ENCODE assay signal across 8 cellular contexts in genomic region chr7:155069992-155070827, GRCh38. TPM values are rescaled to one million over a fixed set of nuclear protein-coding genes. Genes with fewer than 3 reads are reported as not detected.
DNase-seq lines count a peak whose midpoint lies in the region; ATAC-seq and TF ChIP-seq lines count a peak whose summit lies in the region.

Gene HTR5A, plus strand, starts transcription at chr7:155070324. Its CDS starts 576 bp downstream, at chr7:155070900.

- no peak within 1 kb of the TSS for H3K4me3 ChIP-seq in breast epithelium

- TF ChIP-seq CTCF in activated B cell treated with CpG ODN at 0.5 μM for 24 hours (IDR thresholded peaks at IDR 0.05), result no peak
- TF ChIP-seq CTCF in breast epithelium (IDR thresholded peaks at IDR 0.05), result no peak

- peak; percentile 86 for ATAC-seq in GM21717 (IDR thresholded peaks at IDR 0.05; ENCODE audit: unreplicated experiment)
- ATAC-seq in activated B cell treated with CpG ODN at 0.5 μM for 24 hours (ENCODE audit: low read depth), result peak; percentile 72

- TF ChIP-seq POLR2A in breast epithelium (IDR thresholded peaks at IDR 0.05), result no peak

- H3K9me3 ChIP-seq in breast epithelium, result peaks cover 0 to 4% of the 10 kb centered on the region in 2 donors

- intact Hi-C loops in activated B cell treated with CpG ODN at 0.5 μM for 24 hours (cut with micrococcal nuclease) (no loop called here), breast epithelium (cut with DNase I; ENCODE audit: low total_unique reads) (no loop called here)

- H3K9me3 Mint-ChIP-seq in activated B cell treated with CpG ODN at 0.5 μM for 24 hours, result no peaks in the 10 kb centered on the region

- POLR2A ChIA-PET in activated B cell treated with CpG ODN at 0.5 μM for 24 hours (lab: Charles Lee), result no interaction called here

- CTCF ChIA-PET in activated B cell treated with CpG ODN at 0.5 μM for 24 hours (lab: Charles Lee), result no interaction called here

- peak; percentile 42; the same call in 1 of the 2 replicates for TF ChIP-seq EP300 in Ishikawa (IDR thresholded peaks at IDR 0.05; ENCODE audit: borderline replicate concordance)

- H3K4me1 ChIP-seq in breast epithelium, result no peaks in the 10 kb centered on the region

- TF ChIP-seq RAD21 in Ishikawa (IDR thresholded peaks at IDR 0.05; ENCODE audit: low read depth), result peak; percentile 22; the same call in 1 of the 2 replicates

- H3K27ac Mint-ChIP-seq in activated B cell treated with CpG ODN at 0.5 μM for 24 hours, result no peak within 1 kb of the TSS

- peak; percentile 82 for DNase-seq in ELR (ENCODE audit: low read depth)
- peak; percentile 32 for DNase-seq in activated B cell treated with CpG ODN at 0.5 μM for 24 hours
- peak; percentile 37 to 80 for DNase-seq in breast epithelium (ENCODE audit: low spot score in 2 of 2)
- peak; percentile 99 for DNase-seq in iPS-NIHi11 (ENCODE audit: low spot score)
- peak; percentile 85 for DNase-seq in stimulated activated CD4-positive, alpha-beta T cell treated with anti-CD3 and anti-CD28 coated beads, Interleukin-15, amount 100 ng/mL, for 24 hours
- no peak for DNase-seq in NCI-H510A (lab: John Stamatoyannopoulos, UW)

- peaks cover 0 to 29% of the 10 kb centered on the region in 2 donors for H3K27me3 ChIP-seq in breast epithelium

- H3K27me3 Mint-ChIP-seq in activated B cell treated with CpG ODN at 0.5 μM for 24 hours, result peaks cover 46% of the 10 kb centered on the region

- no peak within 1 kb of the TSS for H3K27ac ChIP-seq in breast epithelium

- H3K4me1 Mint-ChIP-seq in activated B cell treated with CpG ODN at 0.5 μM for 24 hours, result no peaks in the 10 kb centered on the region

- H3K36me3 ChIP-seq in breast epithelium, result no peaks in the 10 kb centered on the region

- no peak within 1 kb of the TSS for H3K4me3 Mint-ChIP-seq in activated B cell treated with CpG ODN at 0.5 μM for 24 hours

- no peaks in the 10 kb centered on the region for H3K36me3 Mint-ChIP-seq in activated B cell treated with CpG ODN at 0.5 μM for 24 hours (ENCODE audit: low read depth)

TF ChIP-seq in Ishikawa, 13 proteins besides CTCF, POLR2A, EP300 and RAD21:
- TF ChIP-seq FOXM1 (IDR thresholded peaks at IDR 0.05; ENCODE audit: borderline replicate concordance, low read depth), result peak; percentile 17; the same call in 1 of the 2 replicates
- TF ChIP-seq CREB1 (IDR thresholded peaks at IDR 0.05; ENCODE audit: low read depth), result no peak; the same call in none of the 2 replicates
- peak; percentile 61; the same call in 1 of the 2 replicates for TF ChIP-seq YY1 (IDR thresholded peaks at IDR 0.05; ENCODE audit: low read depth)
- no peak for TF ChIP-seq TAF1 (IDR thresholded peaks at IDR 0.05; ENCODE audit: low read depth)
- TF ChIP-seq TCF12 (IDR thresholded peaks at IDR 0.05; ENCODE audit: low read depth), result peak; percentile 72; the same call in 1 of the 2 replicates
- TF ChIP-seq ZBTB7A (IDR thresholded peaks at IDR 0.05; ENCODE audit: low read depth), result no peak
- TF ChIP-seq MAX (IDR thresholded peaks at IDR 0.05), result peak; percentile 98
- TF ChIP-seq USF1 (IDR thresholded peaks at IDR 0.05), result peak; percentile 74
- no peak for TF ChIP-seq EGR1 (IDR thresholded peaks at IDR 0.05)
- TF ChIP-seq CEBPB (IDR thresholded peaks at IDR 0.05), result no peak
- no peak for TF ChIP-seq NFIC (IDR thresholded peaks at IDR 0.05)
- peak; percentile 53 for TF ChIP-seq TEAD4 (IDR thresholded peaks at IDR 0.05)
- TF ChIP-seq REST (IDR thresholded peaks at IDR 0.05; ENCODE audit: low read depth), result peak; percentile 100
TF ChIP-seq in Ishikawa: peak in this region for 7.

RNA-seq across cellular contexts. Expression of gene HTR5A, which starts in this region (rescaled TPM):
- total RNA-seq in activated B cell treated with CpG ODN at 0.5 μM for 24 hours (not detected in 2 replicates), breast epithelium (not detected)

Comparison
In these comparisons a context has a peak if more than half of its experiments do, and no peak if none do; other contexts are left out.
1. Peak in DNase-seq and ATAC-seq in activated B cell treated with CpG ODN at 0.5 μM for 24 hours; RNA of the gene not detected or under 1 TPM.
2. Peak in DNase-seq in breast epithelium; RNA of the gene not detected or under 1 TPM.